2 cellular contexts compared by ENCODE assay signal in genomic region chr11:64230209-64230984, GRCh38.
TF ChIP-seq lines count a peak whose summit lies in the region.

Gene DNAJC4 (plus strand): TSS chr11:64230548. CDS start chr11:64230855, 307 bp downstream.

TF ChIP-seq in A549, 52 proteins besides CTCF, POLR2A, EP300 and RAD21 (continued from another document):
- no peak for TF ChIP-seq REST (IDR thresholded peaks at IDR 0.05)
- TF ChIP-seq HOXB13 (CRISPR knock-in tag; IDR thresholded peaks at IDR 0.05; ENCODE audit: low read depth), result no peak
- no peak for TF ChIP-seq CHD2 (IDR thresholded peaks at IDR 0.05; ENCODE audit: low read length, partially characterized antibody)
- TF ChIP-seq ESRRA (IDR thresholded peaks at IDR 0.05; ENCODE audit: borderline replicate concordance, low read length), result no peak
- TF ChIP-seq JUNB (IDR thresholded peaks at IDR 0.05), result no peak
- TF ChIP-seq MAX (IDR thresholded peaks at IDR 0.05), result peak; percentile 43
- TF ChIP-seq PBX3 (IDR thresholded peaks at IDR 0.05), result peak; percentile 29; the same call in 1 of the 2 replicates
- peak; percentile 42; the same call in 1 of the 2 replicates for TF ChIP-seq PHF8 (IDR thresholded peaks at IDR 0.05; ENCODE audit: borderline replicate concordance, low read depth)
- TF ChIP-seq JUN (IDR thresholded peaks at IDR 0.05), result peak in 1 of 2 experiments; percentile 52; a peak in 2 of 5 replicates
- TF ChIP-seq CBX8 (IDR thresholded peaks at IDR 0.05), result no peak
- no peak for TF ChIP-seq ELK1 (IDR thresholded peaks at IDR 0.05; ENCODE audit: low read depth, low read length)
- no peak for TF ChIP-seq EHF (CRISPR knock-in tag; IDR thresholded peaks at IDR 0.05)
- TF ChIP-seq E2F6 (IDR thresholded peaks at IDR 0.05; ENCODE audit: borderline replicate concordance, low read depth), result no peak
- TF ChIP-seq ZNF302 (CRISPR knock-in tag; IDR thresholded peaks at IDR 0.05), result no peak
- no peak for TF ChIP-seq ATOH8 (CRISPR knock-in tag; IDR thresholded peaks at IDR 0.05; ENCODE audit: low read depth)
- TF ChIP-seq FOSL2 (IDR thresholded peaks at IDR 0.05), result no peak
- no peak for TF ChIP-seq FOSL2 (CRISPR knock-in tag; IDR thresholded peaks at IDR 0.05)
TF ChIP-seq in A549: peak in this region for 4.

TF ChIP-seq in liver, 16 proteins besides CTCF, POLR2A, EP300 and RAD21 (continued from another document):
- TF ChIP-seq REST (IDR thresholded peaks at IDR 0.05) (peak; percentile 15), MAX (IDR thresholded peaks at IDR 0.05) (no peak)
